In the genomic region with DNA sequence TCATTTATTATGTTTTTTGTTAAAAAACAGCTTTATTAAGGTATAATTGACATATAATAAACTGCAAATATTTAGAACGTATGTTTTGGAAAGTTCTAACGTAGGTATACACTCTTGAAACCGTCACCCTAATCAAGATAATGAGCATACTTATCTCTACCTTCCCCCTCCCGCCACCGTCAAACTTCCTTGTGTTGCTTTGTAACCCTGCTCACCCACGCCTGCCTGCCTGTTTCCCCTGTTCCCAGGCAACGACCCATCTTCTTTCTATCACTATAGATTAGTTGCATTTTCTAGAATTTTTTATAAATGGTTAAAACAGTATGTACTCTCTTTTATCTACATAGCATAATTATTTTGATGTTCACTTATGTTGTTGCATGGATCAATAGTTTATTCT, we compare ENCODE assay signal across 23 cellular contexts.
"Had no signal": no experiment of that assay in that cellular context is flagged by ENCODE, and none has a peak within 500 bp of the region (broad histone marks: within the 10 kb centered on the region; RNA-seq: fewer than 3 reads in every experiment).

No MANE protein-coding gene starts in this region.

- FAIRE-seq: bronchial epithelial cell, TTC549 had no signal

- H3K27ac ChIP-seq: SK-N-MC had no signal

- H3K4me3 ChIP-seq: SK-N-MC had no signal

- ATAC-seq: Panc1, Right ventricle myocardium inferior, T-cell had no signal

- DNase-seq: activated CD4-positive, alpha-beta T cell treated with anti-CD3 and anti-CD28 coated beads for 48 hours; activated CD4-positive, alpha-beta T cell treated with anti-CD3 and anti-CD28 coated beads, Interleukin-2, amount 50 U/mL, for 4 hours; activated T-cell treated with anti-CD3 and anti-CD28 coated beads for 4 hours; aorta; central memory CD4-positive, alpha-beta T cell; MM.1S; NCI-H1105; NCI-H1436; NCI-H187; NCI-H2081; NCI-H2171 treated with DMSO at 0.1 percent for 48 hours; NCI-H226; NCI-H526; NK-92 treated with Interleukin-12 subunit alpha and Interleukin-12 subunit beta, amount 100 ng/mL, for 24 hours; OCI-M1; RPMI8226; T-cell; T1000 had no signal
